Comparison of ENCODE assay signal across 8 cellular contexts in genomic region chr2:47783491-47784330, GRCh38. TPM values are rescaled to one million over a fixed set of nuclear protein-coding genes. Genes with fewer than 3 reads are reported as not detected.
DNase-seq lines count a peak whose midpoint lies in the region; ATAC-seq and TF ChIP-seq lines count a peak whose summit lies in the region.

No MANE protein-coding gene starts in this region.

- no peaks in the 10 kb centered on the region for H3K9me3 ChIP-seq in right lobe of liver

- H3K4me3 ChIP-seq in right lobe of liver, result peak overlapping the region; percentile 81 to 97 (median 81)

- H3K9me3 Mint-ChIP-seq in dendritic cell treated with granulocyte-macrophage colony-stimulating factor and Interleukin-4, amounts not matched to agents 40 ng/mL and 50 ng/mL, for 4 days, result no peaks in the 10 kb centered on the region

- intact Hi-C loops in dendritic cell treated with granulocyte-macrophage colony-stimulating factor and Interleukin-4, amounts not matched to agents 40 ng/mL and 50 ng/mL, for 4 days (cut with micrococcal nuclease), result loop anchor here (10.0 kb wide), 1 partner anchor 121 kb away; the partner anchor contains the start of gene FBXO11
- intact Hi-C loops in right lobe of liver (cut with DNase I), result no loop called here

- H3K27ac ChIP-seq in right lobe of liver, result peak overlapping the region; percentile 94 to 98 (median 98)

- TF ChIP-seq CTCF in right lobe of liver (IDR thresholded peaks at IDR 0.05), result no peak

- peak overlapping the region; percentile 89 for H3K27ac Mint-ChIP-seq in dendritic cell treated with granulocyte-macrophage colony-stimulating factor and Interleukin-4, amounts not matched to agents 40 ng/mL and 50 ng/mL, for 4 days

- no peaks in the 10 kb centered on the region for H3K36me3 ChIP-seq in right lobe of liver

- H3K4me3 Mint-ChIP-seq in dendritic cell treated with granulocyte-macrophage colony-stimulating factor and Interleukin-4, amounts not matched to agents 40 ng/mL and 50 ng/mL, for 4 days, result peak overlapping the region; percentile 93

- peaks cover 10% of the 10 kb centered on the region for H3K36me3 Mint-ChIP-seq in dendritic cell treated with granulocyte-macrophage colony-stimulating factor and Interleukin-4, amounts not matched to agents 40 ng/mL and 50 ng/mL, for 4 days (ENCODE audit: low read depth)

- no peaks in the 10 kb centered on the region for H3K27me3 Mint-ChIP-seq in dendritic cell treated with granulocyte-macrophage colony-stimulating factor and Interleukin-4, amounts not matched to agents 40 ng/mL and 50 ng/mL, for 4 days

- TF ChIP-seq POLR2A in right lobe of liver (IDR thresholded peaks at IDR 0.05), result no peak

- peak; percentile 72 for DNase-seq in AG08396 (ENCODE audit: low spot score)
- peak; percentile 64 to 72 for DNase-seq in NCI-H446 (lab: John Stamatoyannopoulos, UW)
- peak; percentile 68 for DNase-seq in activated CD4-positive, alpha-beta T cell treated with anti-CD3 and anti-CD28 coated beads, Interleukin-2, amount 50 U/mL, for 1 hour
- DNase-seq in right lobe of liver, result peak; percentile 73 to 78 (median 76)
- DNase-seq in stimulated activated CD4-positive, alpha-beta T cell treated with anti-CD3 and anti-CD28 coated beads, Interleukin-4, amount 100 ng/mL, for 48 hours (ENCODE audit: low read depth in 2 of 2), result peak; percentile 57 to 62

- ATAC-seq in GM18907 (IDR thresholded peaks at IDR 0.05; ENCODE audit: unreplicated experiment) (peak; percentile 27), HG03175 (IDR thresholded peaks at IDR 0.05; ENCODE audit: unreplicated experiment) (peak; percentile 24), right lobe of liver (peak; percentile 12 to 62 (median 42))

- peaks cover 0 to 14% (median 0%) of the 10 kb centered on the region in 4 donors for H3K4me1 ChIP-seq in right lobe of liver

- H3K4me1 Mint-ChIP-seq in dendritic cell treated with granulocyte-macrophage colony-stimulating factor and Interleukin-4, amounts not matched to agents 40 ng/mL and 50 ng/mL, for 4 days (ENCODE audit: low read depth), result peaks cover 36% of the 10 kb centered on the region

- H3K27me3 ChIP-seq in right lobe of liver, result no peaks in the 10 kb centered on the region

- 1% methylated on average over 47 of the region's 71 CpGs for WGBS in right lobe of liver (ENCODE audit: insufficient coverage, low coverage, low lambda C conversion rate, missing lambda C conversion rate)

RNA-seq across cellular contexts. Expression of gene MSH6, which starts 0.8 kb away (rescaled TPM):
- total RNA-seq in right lobe of liver, result 10 to 100 TPM; 19.7 to 34.7 (median 23.0) TPM

Comparison
In these comparisons a context has a peak if more than half of its experiments do, and no peak if none do; other contexts are left out.
1. Peak in every context shown above with its lines: DNase-seq, ATAC-seq, H3K4me3 ChIP-seq and H3K27ac ChIP-seq.